Comparison of ENCODE assay signal across 29 cellular contexts in genomic region chr1:17096584-17096983, GRCh38. TPM values are rescaled to one million over a fixed set of nuclear protein-coding genes. Genes with fewer than 3 reads are reported as not detected.
"Had no signal": no experiment of that assay in that cellular context is flagged by ENCODE, and none has a peak within 500 bp of the region (broad histone marks: within the 10 kb centered on the region; RNA-seq: fewer than 3 reads in every experiment).

No MANE protein-coding gene starts in this region.

- H3K27ac ChIP-seq: SJCRH30, VCaP had no signal

- H3K4me2 ChIP-seq: SK-N-SH had no signal

- H3K9ac ChIP-seq: SK-N-SH had no signal

- H3K36me3 ChIP-seq: MG63, SJCRH30 had no signal

- H3K9me3 ChIP-seq: SJCRH30, SK-N-SH had no signal

- DNase-seq: activated CD4-positive, alpha-beta memory T cell treated with anti-CD3 and anti-CD28 coated beads for 36 hours; activated CD4-positive, alpha-beta T cell treated with anti-CD3 and anti-CD28 coated beads, Interleukin-2, amount 10 ng/mL, durations not matched to agents 7 days and 5 days; activated CD4-positive, CD25-positive, alpha-beta regulatory T cell; activated CD8-positive, alpha-beta memory T cell treated with anti-CD3 and anti-CD28 coated beads for 24 hours; activated gamma-delta T cell; activated naive CD4-positive, alpha-beta T cell treated with anti-CD3 and anti-CD28 coated beads for 36 hours; activated T-cell treated with anti-CD3 and anti-CD28 coated beads for 4 hours; activated T-cell treated with anti-CD3 and anti-CD28 coated beads, Interleukin-2, amount 50 U/mL, for 48 hours; central memory CD4-positive, alpha-beta T cell; MG63; MV-4-11; NCI-H1092 treated with DMSO at 0.1 percent for 48 hours; NCI-H1417 treated with DMSO at 0.1 percent for 48 hours; NCI-H1694; NCI-H2029; NCI-H2107; NCI-H2171 treated with DMSO at 0.1 percent for 48 hours; NCI-H345; NCI-H510A; NCI-H526 treated with DMSO at 0.1 percent for 48 hours; NCI-H82; OCI-M1; Right ventricle myocardium superior; RPMI8226; SJCRH30; SK-N-SH; T-helper 1 cell had no signal

- H3K4me3 ChIP-seq: MG63, SJCRH30 had no signal

- H3K27me3 ChIP-seq: MG63, SJCRH30 had no signal

- H3K9me2 ChIP-seq: SK-N-SH had no signal

- ATAC-seq: activated T-helper 17 cell treated with anti-CD3 and anti-CD28 coated beads, Interleukin-2, amount 50 U/mL, for 72 hours had no signal

RNA-seq across cellular contexts. Expression of gene PADI2, which starts 22.7 kb away (rescaled TPM):
- total RNA-seq: activated CD4-positive, alpha-beta memory T cell treated with anti-CD3 and anti-CD28 coated beads for 36 hours; activated naive CD4-positive, alpha-beta T cell treated with anti-CD3 and anti-CD28 coated beads for 36 hours had no signal
